ENCODE assay signal across 16 cellular contexts in the genomic region with DNA sequence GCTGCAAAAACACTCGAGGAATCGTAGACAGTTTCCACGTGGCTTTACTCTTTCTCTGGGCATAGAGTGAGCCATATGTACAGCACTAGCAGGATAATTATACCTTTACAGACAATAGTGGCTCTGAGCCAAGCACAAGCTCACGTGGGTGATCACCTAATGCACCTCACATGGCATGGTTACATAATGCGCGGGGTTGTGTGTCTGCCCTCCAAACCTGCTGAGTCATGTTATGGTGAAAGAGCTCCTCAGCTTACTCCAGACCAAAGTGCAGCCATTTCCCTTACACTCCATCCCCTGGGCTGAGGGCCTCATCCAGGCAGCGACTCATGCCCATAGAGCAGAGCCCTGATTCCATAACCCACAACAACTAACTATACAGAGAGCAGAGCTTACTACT.
DNase-seq lines count a peak whose midpoint lies in the region; ATAC-seq and TF ChIP-seq lines count a peak whose summit lies in the region.
"Had no signal": no experiment of that assay in that cellular context is flagged by ENCODE, and none has a peak within 500 bp of the region (broad histone marks: within the 10 kb centered on the region; RNA-seq: fewer than 3 reads in every experiment).

No MANE protein-coding gene starts in this region.

- TF ChIP-seq CTCF in PC-9 (conservative IDR thresholded peaks at IDR 0.05) = no peak
- TF ChIP-seq CTCF in foreskin keratinocyte (conservative IDR thresholded peaks at IDR 0.05) = no peak
- no peak for TF ChIP-seq CTCF in upper lobe of left lung (IDR thresholded peaks at IDR 0.05)

- BruUV-seq in PC-9 (replicated peaks; lab: Mats Ljungman, UMichigan) = no TSS peak

- no peak overlapping the region for H2AFZ ChIP-seq in PC-9

- no peaks in the 10 kb centered on the region for H3F3A ChIP-seq in PC-9 (ENCODE audit: insufficient read depth, low read depth)

- no peaks in the 10 kb centered on the region for H3K27me3 ChIP-seq in PC-9 (ENCODE audit: insufficient read depth, low read depth)
- no peaks in the 10 kb centered on the region for H3K27me3 ChIP-seq in foreskin keratinocyte
- no peaks in the 10 kb centered on the region for H3K27me3 ChIP-seq in upper lobe of left lung
- H3K27me3 ChIP-seq: tibial artery had no signal

- no peaks in the 10 kb centered on the region for H3K79me2 ChIP-seq in PC-9 (ENCODE audit: low read depth)

- WGBS in upper lobe of left lung, 2 donors = 77 to 78% methylated on average over 4 to 5 of the region's 7 CpGs

- peak; percentile 1 for DNase-seq in NCI-H345 (lab: John Stamatoyannopoulos, UW)
- DNase-seq in NCI-H345 treated with DMSO at 0.1 percent for 48 hours (lab: John Stamatoyannopoulos, UW; ENCODE audit: unreplicated experiment) = no peak
- DNase-seq in PC-9 = peak in 1 of 2 experiments; percentile 41
- DNase-seq in foreskin keratinocyte = peak; percentile 47 to 72
- DNase-seq in upper lobe of left lung = no peak
- no peak for DNase-seq in posterior vena cava (ENCODE audit: low spot score)
- DNase-seq: ACHN; activated CD4-positive, CD25-positive, alpha-beta regulatory T cell treated with anti-CD3 and anti-CD28 coated beads, Interleukin-2, amount 50 U/mL, for 72 hours; CD4-positive, alpha-beta T cell; NCI-H1436 treated with DMSO at 0.1 percent for 48 hours; NCI-H510A; stimulated activated CD4-positive, alpha-beta T cell treated with anti-CD3 and anti-CD28 coated beads, Interleukin-4, amount 100 ng/mL, for 4 hours; tibial artery had no signal

- peaks cover 2% of the 10 kb centered on the region; the same call in 1 of the 2 replicates for H3K9me2 ChIP-seq in PC-9 (ENCODE audit: insufficient read depth)

- CTCF ChIA-PET in PC-9 (lab: Charles Lee) = no interaction called here

- no peak overlapping the region for H3K4me3 ChIP-seq in PC-9
- H3K4me3 ChIP-seq in upper lobe of left lung = no peak overlapping the region
- H3K4me3 ChIP-seq: GM12878, tibial artery had no signal

- peak; percentile 20 for ATAC-seq in foreskin keratinocyte
- ATAC-seq in upper lobe of left lung (ENCODE audit: low FRiP score in 2 of 2) = peak; percentile 25 to 48
- ATAC-seq in GM21360 (IDR thresholded peaks at IDR 0.05; ENCODE audit: unreplicated experiment) = no peak
- no peak for ATAC-seq in GM18907 (IDR thresholded peaks at IDR 0.05; ENCODE audit: unreplicated experiment)
- ATAC-seq: GM12878 had no signal

- H3K4me1 ChIP-seq in PC-9 (replicated peaks; ENCODE audit: insufficient read depth) (no peaks in the 10 kb centered on the region), foreskin keratinocyte (no peaks in the 10 kb centered on the region), upper lobe of left lung (no peaks in the 10 kb centered on the region)
- H3K4me1 ChIP-seq: tibial artery had no signal

- intact Hi-C loops in PC-9 (cut with micrococcal nuclease; ENCODE audit: unreplicated experiment) = no loop called here
- intact Hi-C loops in posterior vena cava (cut with DNase I) = no loop called here

- peak overlapping the region; percentile 45; the same call in 1 of the 2 replicates for H3K27ac ChIP-seq in PC-9
- H3K27ac ChIP-seq in foreskin keratinocyte = no peak overlapping the region
- H3K27ac ChIP-seq in upper lobe of left lung = no peak overlapping the region
- H3K27ac ChIP-seq: tibial artery had no signal

- POLR2A ChIA-PET in PC-9 (lab: Charles Lee; ENCODE audit: unreplicated experiment) = no interaction called here

- TF ChIP-seq POLR2A in upper lobe of left lung (IDR thresholded peaks at IDR 0.05) = no peak

- H3K4me2 ChIP-seq in PC-9 = no peak overlapping the region

- H4K20me1 ChIP-seq in PC-9 (ENCODE audit: insufficient read depth) = no peaks in the 10 kb centered on the region

- no peaks in the 10 kb centered on the region for H3K36me3 ChIP-seq in PC-9 (ENCODE audit: low read depth)
- no peaks in the 10 kb centered on the region for H3K36me3 ChIP-seq in upper lobe of left lung
- H3K36me3 ChIP-seq: tibial artery had no signal

- TF ChIP-seq EP300 in upper lobe of left lung (IDR thresholded peaks at IDR 0.05) = no peak

- no peaks in the 10 kb centered on the region for H3K9me3 ChIP-seq in PC-9 (ENCODE audit: insufficient read depth, low read depth)
- no peaks in the 10 kb centered on the region for H3K9me3 ChIP-seq in upper lobe of left lung
- H3K9me3 ChIP-seq: tibial artery had no signal

Comparison
In these comparisons a context has a peak if more than half of its experiments do, and no peak if none do; other contexts are left out.
1. DNase-seq: peak in NCI-H345 (single experiment) and foreskin keratinocyte (2 of 2); none in NCI-H345 treated with DMSO at 0.1 percent for 48 hours (single experiment), upper lobe of left lung (0 of 2) and posterior vena cava (single experiment).
2. ATAC-seq: peak in foreskin keratinocyte (single experiment) and upper lobe of left lung (2 of 2); none in GM21360 (single experiment) and GM18907 (single experiment).